Comparison of ENCODE assay signal across 3 cellular contexts in the genomic region with DNA sequence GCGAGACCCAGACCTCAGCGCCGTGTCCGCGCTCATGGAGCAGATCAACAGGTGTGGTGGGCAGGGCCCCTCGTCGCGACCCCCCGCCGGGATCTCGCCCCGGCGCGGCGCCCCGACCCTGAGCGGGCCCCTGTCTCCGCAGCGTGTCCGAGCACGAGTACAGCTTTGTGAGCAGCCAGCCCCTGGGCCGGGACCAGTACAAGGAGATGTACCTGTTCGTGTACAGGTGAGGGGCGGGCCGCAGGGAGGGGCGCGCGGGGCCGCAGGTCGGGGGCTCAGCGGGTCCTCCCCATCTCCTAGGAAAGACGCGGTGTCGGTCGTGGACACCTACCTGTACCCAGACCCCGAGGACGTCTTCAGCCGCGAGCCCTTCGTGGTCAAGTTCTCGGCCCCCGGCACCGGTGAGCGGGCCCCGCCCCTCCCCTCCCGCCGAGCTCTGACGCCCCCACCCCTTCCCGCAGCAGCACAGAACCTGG.
A peak's percentile ranks its signal among the peaks of the same experiment; 100 is the strongest.
TF ChIP-seq lines count a peak whose summit lies in the region.

No MANE protein-coding gene starts in this region.

TF ChIP-seq in HEK293, 187 proteins besides CTCF, POLR2A, EP300 and RAD21:
- peak; percentile 32; the same call in 1 of the 2 replicates for TF ChIP-seq SCRT2 (tag by site-specific recombination; IDR thresholded peaks at IDR 0.05)
- no peak for TF ChIP-seq OVOL3 (tag by site-specific recombination; IDR thresholded peaks at IDR 0.05)
- peak; percentile 25; the same call in 1 of the 2 replicates for TF ChIP-seq KLF8 (tag by site-specific recombination; IDR thresholded peaks at IDR 0.05)
- TF ChIP-seq, protein P1, sequence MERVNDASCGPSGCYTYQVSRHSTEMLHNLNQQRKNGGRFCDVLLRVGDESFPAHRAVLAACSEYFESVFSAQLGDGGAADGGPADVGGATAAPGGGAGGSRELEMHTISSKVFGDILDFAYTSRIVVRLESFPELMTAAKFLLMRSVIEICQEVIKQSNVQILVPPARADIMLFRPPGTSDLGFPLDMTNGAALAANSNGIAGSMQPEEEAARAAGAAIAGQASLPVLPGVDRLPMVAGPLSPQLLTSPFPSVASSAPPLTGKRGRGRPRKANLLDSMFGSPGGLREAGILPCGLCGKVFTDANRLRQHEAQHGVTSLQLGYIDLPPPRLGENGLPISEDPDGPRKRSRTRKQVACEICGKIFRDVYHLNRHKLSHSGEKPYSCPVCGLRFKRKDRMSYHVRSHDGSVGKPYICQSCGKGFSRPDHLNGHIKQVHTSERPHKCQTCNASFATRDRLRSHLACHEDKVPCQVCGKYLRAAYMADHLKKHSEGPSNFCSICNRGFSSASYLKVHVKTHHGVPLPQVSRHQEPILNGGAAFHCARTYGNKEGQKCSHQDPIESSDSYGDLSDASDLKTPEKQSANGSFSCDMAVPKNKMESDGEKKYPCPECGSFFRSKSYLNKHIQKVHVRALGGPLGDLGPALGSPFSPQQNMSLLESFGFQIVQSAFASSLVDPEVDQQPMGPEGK (tag by site-specific recombination; IDR thresholded peaks at IDR 0.05): 0 out of 2 replicates have a peak, but pooled peaks have one; percentile 22

TF ChIP-seq in endothelial cell of umbilical vein, 7 proteins besides CTCF, POLR2A, EP300 and RAD21:
- TF ChIP-seq GATA2 (IDR thresholded peaks at IDR 0.05; ENCODE audit: insufficient read depth, insufficient read length, low read depth, low read length) (no peak), EZH2 (IDR thresholded peaks at IDR 0.05; ENCODE audit: borderline replicate concordance, low read depth, low read length, severe bottlenecking) (peak; percentile 84), POLR2AphosphoS5 (IDR thresholded peaks at IDR 0.05; ENCODE audit: insufficient read depth, low read depth, low read length) (no peak)

TF ChIP-seq in HEK293T, 16 proteins besides CTCF, POLR2A, EP300 and RAD21:
- no peak for TF ChIP-seq SUZ12 (IDR thresholded peaks at IDR 0.05)
- TF ChIP-seq ARNT (IDR thresholded peaks at IDR 0.05): no peak
- TF ChIP-seq ZNF384 (IDR thresholded peaks at IDR 0.05): no peak
- TF ChIP-seq NFRKB (IDR thresholded peaks at IDR 0.05): no peak
- TF ChIP-seq SP1 (IDR thresholded peaks at IDR 0.05): no peak
- TF ChIP-seq ELF4 (IDR thresholded peaks at IDR 0.05): no peak
- no peak for TF ChIP-seq FOXM1 (IDR thresholded peaks at IDR 0.05; ENCODE audit: borderline replicate concordance)
- no peak for TF ChIP-seq FOXK2 (IDR thresholded peaks at IDR 0.05)
- no peak for TF ChIP-seq FOXA1 (IDR thresholded peaks at IDR 0.05)
- no peak for TF ChIP-seq TARDBP (IDR thresholded peaks at IDR 0.05)
- TF ChIP-seq, protein P2, sequence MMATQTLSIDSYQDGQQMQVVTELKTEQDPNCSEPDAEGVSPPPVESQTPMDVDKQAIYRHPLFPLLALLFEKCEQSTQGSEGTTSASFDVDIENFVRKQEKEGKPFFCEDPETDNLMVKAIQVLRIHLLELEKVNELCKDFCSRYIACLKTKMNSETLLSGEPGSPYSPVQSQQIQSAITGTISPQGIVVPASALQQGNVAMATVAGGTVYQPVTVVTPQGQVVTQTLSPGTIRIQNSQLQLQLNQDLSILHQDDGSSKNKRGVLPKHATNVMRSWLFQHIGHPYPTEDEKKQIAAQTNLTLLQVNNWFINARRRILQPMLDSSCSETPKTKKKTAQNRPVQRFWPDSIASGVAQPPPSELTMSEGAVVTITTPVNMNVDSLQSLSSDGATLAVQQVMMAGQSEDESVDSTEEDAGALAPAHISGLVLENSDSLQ (IDR thresholded peaks at IDR 0.05): no peak
- TF ChIP-seq CTBP1 (IDR thresholded peaks at IDR 0.05; ENCODE audit: borderline replicate concordance): no peak
